In genomic region chr2:87514034-87514433, GRCh38 we compare ENCODE assay signal across 7 cellular contexts.
A peak's percentile ranks its signal among the peaks of the same experiment; 100 is the strongest.
ATAC-seq and TF ChIP-seq lines count a peak whose summit lies in the region.
"Not testable (repeated sequence)": the region's sequence is repeated elsewhere in the genome, so short reads cannot be mapped to it uniquely, and the experiment has no call there.

No MANE protein-coding gene starts in this region.

- H3K27me3 ChIP-seq in OCI-LY1 (ENCODE audit: insufficient read depth, low read length): not testable (repeated sequence)

- not testable (repeated sequence) for TF ChIP-seq CTCF in OCI-LY1 (IDR thresholded peaks at IDR 0.05; ENCODE audit: low read length)

- not testable (repeated sequence) for H3K9me2 ChIP-seq in OCI-LY1 (ENCODE audit: low read depth, low read length)

- not testable (repeated sequence) for H3F3A ChIP-seq in OCI-LY1 (ENCODE audit: insufficient read depth, low read length)

- H3K4me2 ChIP-seq in OCI-LY1 (ENCODE audit: low read length): not testable (repeated sequence)

- ATAC-seq in GM18858 (IDR thresholded peaks at IDR 0.05; ENCODE audit: unreplicated experiment) (peak; percentile 75), GM19328 (IDR thresholded peaks at IDR 0.05; ENCODE audit: unreplicated experiment) (peak; percentile 47), GM21447 (IDR thresholded peaks at IDR 0.05; ENCODE audit: unreplicated experiment) (peak; percentile 57), HG02678 (IDR thresholded peaks at IDR 0.05; ENCODE audit: unreplicated experiment) (peak; percentile 58), HG03039 (IDR thresholded peaks at IDR 0.05; ENCODE audit: unreplicated experiment) (peak; percentile 40), HG03342 (IDR thresholded peaks at IDR 0.05; ENCODE audit: unreplicated experiment) (peak; percentile 70)

- H2AFZ ChIP-seq in OCI-LY1 (ENCODE audit: low read length): not testable (repeated sequence)

- H3K9ac ChIP-seq in OCI-LY1 (ENCODE audit: low read length): not testable (repeated sequence)

- H3K9me3 ChIP-seq in OCI-LY1 (ENCODE audit: low read length): not testable (repeated sequence)

- H3K4me3 ChIP-seq in OCI-LY1 (ENCODE audit: low read depth, low read length, poor library complexity, severe bottlenecking): not testable (repeated sequence)

- H3K79me2 ChIP-seq in OCI-LY1 (ENCODE audit: insufficient read depth, low read length): not testable (repeated sequence)

- peak overlapping the region; percentile 81 for H3K27ac ChIP-seq in OCI-LY1 (ENCODE audit: low read depth, low read length, poor library complexity, severe bottlenecking)

- not testable (repeated sequence) for H3K36me3 ChIP-seq in OCI-LY1 (ENCODE audit: insufficient read depth, low read length)

- H4K20me1 ChIP-seq in OCI-LY1 (ENCODE audit: insufficient read depth, low read length): not testable (repeated sequence)

- H3K4me1 ChIP-seq in OCI-LY1 (ENCODE audit: insufficient read depth, low read length, severe bottlenecking): peaks cover 74% of the 10 kb centered on the region
